13 cellular contexts compared by ENCODE assay signal in the genomic region with DNA sequence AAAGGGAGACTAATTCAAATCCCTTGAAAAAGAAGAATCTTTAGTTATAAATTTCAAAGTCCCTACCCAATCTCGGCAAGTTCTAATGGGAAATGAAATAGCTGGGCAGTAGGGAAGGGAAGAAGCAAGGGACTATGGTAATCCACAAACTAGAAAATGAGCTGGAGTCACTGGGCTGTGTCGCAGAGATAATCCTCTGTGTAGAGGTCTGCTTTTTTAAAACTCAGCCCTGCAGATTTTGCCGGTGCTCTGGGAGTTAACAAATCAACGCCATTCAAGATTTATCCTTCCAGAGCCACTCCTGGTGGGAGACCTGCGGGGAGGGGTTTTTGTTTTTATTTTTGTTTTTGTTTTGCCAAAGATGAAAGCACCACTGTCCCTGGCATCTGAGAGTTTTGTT. TPM values are rescaled to one million over a fixed set of nuclear protein-coding genes. Genes with fewer than 3 reads are reported as not detected.
DNase-seq lines count a peak whose midpoint lies in the region; ATAC-seq and TF ChIP-seq lines count a peak whose summit lies in the region.
"Had no signal": no experiment of that assay in that cellular context is flagged by ENCODE, and none has a peak within 500 bp of the region (broad histone marks: within the 10 kb centered on the region; RNA-seq: fewer than 3 reads in every experiment).

No MANE protein-coding gene starts in this region.

- H3K27me3 Mint-ChIP-seq in natural killer cell (ENCODE audit: low read depth in 2 of 2) (no peaks in the 10 kb centered on the region), glutamatergic neuron (ENCODE audit: unreplicated experiment) (peaks cover 4% of the 10 kb centered on the region)
- H3K27me3 Mint-ChIP-seq in natural killer cell treated with Interleukin-12 subunit alpha and Interleukin-12 subunit beta and Interleukin-15 and Interleukin-18, amount 100 ng/mL, for 72 hours = no peaks in the 10 kb centered on the region
- H3K27me3 Mint-ChIP-seq: CD4-positive, CD25-positive, alpha-beta regulatory T cell had no signal

- H3K27ac Mint-ChIP-seq in natural killer cell (peak overlapping the region; percentile 43 to 46), glutamatergic neuron (ENCODE audit: unreplicated experiment) (peak overlapping the region; percentile 80)
- H3K27ac Mint-ChIP-seq in natural killer cell treated with Interleukin-12 subunit alpha and Interleukin-12 subunit beta and Interleukin-15 and Interleukin-18, amount 100 ng/mL, for 72 hours = peak overlapping the region in 1 of 2 donors; percentile 45
- H3K27ac Mint-ChIP-seq: CD4-positive, CD25-positive, alpha-beta regulatory T cell had no signal

- H3K9me3 ChIP-seq in RWPE2 (ENCODE audit: severe bottlenecking) (no peaks in the 10 kb centered on the region), right lobe of liver (no peaks in the 10 kb centered on the region)
- H3K9me3 ChIP-seq: BLaER1 treated with 17β-estradiol and CSF1 and Interleukin-3, amounts not matched to agents 10 nM and 100 nM had no signal

- H3K4me1 Mint-ChIP-seq in natural killer cell (peaks cover 0 to 6% of the 10 kb centered on the region in 2 donors), glutamatergic neuron (ENCODE audit: low read depth, unreplicated experiment) (peaks cover 43% of the 10 kb centered on the region)
- H3K4me1 Mint-ChIP-seq in natural killer cell treated with Interleukin-12 subunit alpha and Interleukin-12 subunit beta and Interleukin-15 and Interleukin-18, amount 100 ng/mL, for 72 hours (ENCODE audit: low read depth in 2 of 2) = peaks cover 4 to 7% of the 10 kb centered on the region in 2 donors

- intact Hi-C loops in natural killer cell (cut with micrococcal nuclease) (no loop called here), right lobe of liver (cut with DNase I) (no loop called here)

- WGBS in right lobe of liver (ENCODE audit: insufficient coverage, low coverage, low lambda C conversion rate, missing lambda C conversion rate) = 57% methylated on average over 5 of the region's 5 CpGs

- TF ChIP-seq CTCF in natural killer cell (IDR thresholded peaks at IDR 0.05) (no peak), RWPE2 (IDR thresholded peaks at IDR 0.05; ENCODE audit: poor library complexity, severe bottlenecking) (no peak), glutamatergic neuron (IDR thresholded peaks at IDR 0.05; ENCODE audit: partially characterized antibody, unreplicated experiment) (no peak), right lobe of liver (IDR thresholded peaks at IDR 0.05) (no peak)

- H3K36me3 Mint-ChIP-seq in natural killer cell (no peaks in the 10 kb centered on the region), glutamatergic neuron (ENCODE audit: unreplicated experiment) (no peaks in the 10 kb centered on the region)
- peaks cover 3% of the 10 kb centered on the region for H3K36me3 Mint-ChIP-seq in natural killer cell treated with Interleukin-12 subunit alpha and Interleukin-12 subunit beta and Interleukin-15 and Interleukin-18, amount 100 ng/mL, for 72 hours

- no peak overlapping the region for H3K4me3 ChIP-seq in RWPE2 (ENCODE audit: severe bottlenecking)
- H3K4me3 ChIP-seq in right lobe of liver = no peak overlapping the region
- H3K4me3 ChIP-seq: BLaER1 treated with 17β-estradiol and CSF1 and Interleukin-3, amounts not matched to agents 10 nM and 100 nM; GM23248 had no signal

- H3K9me3 Mint-ChIP-seq in natural killer cell (no peaks in the 10 kb centered on the region), glutamatergic neuron (ENCODE audit: unreplicated experiment) (peaks cover 9% of the 10 kb centered on the region)
- H3K9me3 Mint-ChIP-seq in natural killer cell treated with Interleukin-12 subunit alpha and Interleukin-12 subunit beta and Interleukin-15 and Interleukin-18, amount 100 ng/mL, for 72 hours = no peaks in the 10 kb centered on the region

- no peak for TF ChIP-seq POLR2A in right lobe of liver (IDR thresholded peaks at IDR 0.05)

- H3K27ac ChIP-seq in RWPE2 (ENCODE audit: poor library complexity, severe bottlenecking) (peak overlapping the region; percentile 73), right lobe of liver (no peak overlapping the region)
- H3K27ac ChIP-seq: BLaER1 treated with 17β-estradiol and CSF1 and Interleukin-3, amounts not matched to agents 10 nM and 100 nM; GM23248 had no signal

- no peak overlapping the region for H3K4me3 Mint-ChIP-seq in natural killer cell
- H3K4me3 Mint-ChIP-seq in natural killer cell treated with Interleukin-12 subunit alpha and Interleukin-12 subunit beta and Interleukin-15 and Interleukin-18, amount 100 ng/mL, for 72 hours = no peak overlapping the region
- H3K4me3 Mint-ChIP-seq in glutamatergic neuron (ENCODE audit: unreplicated experiment) = peak overlapping the region; percentile 30
- H3K4me3 Mint-ChIP-seq: CD4-positive, CD25-positive, alpha-beta regulatory T cell had no signal

- H3K4me1 ChIP-seq in RWPE2 (ENCODE audit: insufficient read depth, poor library complexity, severe bottlenecking) (peaks cover 16% of the 10 kb centered on the region), right lobe of liver (no peaks in the 10 kb centered on the region)

- H3K36me3 ChIP-seq in RWPE2 (ENCODE audit: low read depth) (0 out of 2 replicates have a peak, but pooled peaks cover 2% of the 10 kb centered on the region), right lobe of liver (peaks cover 0 to 4% (median 0%) of the 10 kb centered on the region in 4 donors)

- no peak for DNase-seq in natural killer cell
- no peak for DNase-seq in natural killer cell treated with Interleukin-12 subunit alpha and Interleukin-12 subunit beta and Interleukin-15 and Interleukin-18, amount 100 ng/mL, for 72 hours (ENCODE audit: low spot score)
- DNase-seq in RWPE2 (ENCODE audit: low spot score) = no peak
- DNase-seq in glutamatergic neuron = no peak
- DNase-seq in NCI-H2196 (lab: John Stamatoyannopoulos, UW; ENCODE audit: unreplicated experiment) = no peak
- no peak for DNase-seq in right lobe of liver
- DNase-seq: 8988T; AML-193; CD4-positive, CD25-positive, alpha-beta regulatory T cell; DMS 273 treated with DMSO at 0.1 percent for 48 hours; GM23248 had no signal

- no peaks in the 10 kb centered on the region for H3K27me3 ChIP-seq in RWPE2 (ENCODE audit: insufficient read depth, poor library complexity, severe bottlenecking)
- H3K27me3 ChIP-seq in right lobe of liver = no peaks in the 10 kb centered on the region

- ATAC-seq in natural killer cell (no peak), RWPE2 (ENCODE audit: low read depth) (no peak), right lobe of liver (no peak), HG03108 (IDR thresholded peaks at IDR 0.05; ENCODE audit: unreplicated experiment) (no peak)
- ATAC-seq in natural killer cell treated with Interleukin-12 subunit alpha and Interleukin-12 subunit beta and Interleukin-15 and Interleukin-18, amount 100 ng/mL, for 72 hours = no peak

RNA-seq across cellular contexts. Expression of a gene that starts 20.8 kb away (rescaled TPM):
- total RNA-seq in natural killer cell = 10 to 100 TPM; 22.4 to 43.2 (median 33.2) TPM
- total RNA-seq in natural killer cell treated with Interleukin-12 subunit alpha and Interleukin-12 subunit beta and Interleukin-15 and Interleukin-18, amount 100 ng/mL, for 72 hours = 100 to 1,000 TPM in 1 of 2 donors, 10 to 100 TPM in 1; 82.2 to 164 TPM
- total RNA-seq in glutamatergic neuron (ENCODE audit: unreplicated experiment) = 44.0 TPM
- total RNA-seq in right lobe of liver = 10 to 100 TPM in 3 of 6 experiments, 1 to 10 TPM in 3; 7.2 to 11.7 (median 9.2) TPM

RNA-seq across cellular contexts. Expression of a gene that starts 27.1 kb away (rescaled TPM):
- total RNA-seq in natural killer cell (10 to 100 TPM; 16.9 to 25.4 (median 22.6) TPM), glutamatergic neuron (ENCODE audit: unreplicated experiment) (141 TPM), right lobe of liver (10 to 100 TPM in 2 of 6 experiments, 1 to 10 TPM in 4; 7.0 to 10.5 (median 9.9) TPM)
- total RNA-seq in natural killer cell treated with Interleukin-12 subunit alpha and Interleukin-12 subunit beta and Interleukin-15 and Interleukin-18, amount 100 ng/mL, for 72 hours = 10 to 100 TPM; 51.8 to 58.5 TPM
